ENCODE assay signal across 12 cellular contexts in the genomic region with DNA sequence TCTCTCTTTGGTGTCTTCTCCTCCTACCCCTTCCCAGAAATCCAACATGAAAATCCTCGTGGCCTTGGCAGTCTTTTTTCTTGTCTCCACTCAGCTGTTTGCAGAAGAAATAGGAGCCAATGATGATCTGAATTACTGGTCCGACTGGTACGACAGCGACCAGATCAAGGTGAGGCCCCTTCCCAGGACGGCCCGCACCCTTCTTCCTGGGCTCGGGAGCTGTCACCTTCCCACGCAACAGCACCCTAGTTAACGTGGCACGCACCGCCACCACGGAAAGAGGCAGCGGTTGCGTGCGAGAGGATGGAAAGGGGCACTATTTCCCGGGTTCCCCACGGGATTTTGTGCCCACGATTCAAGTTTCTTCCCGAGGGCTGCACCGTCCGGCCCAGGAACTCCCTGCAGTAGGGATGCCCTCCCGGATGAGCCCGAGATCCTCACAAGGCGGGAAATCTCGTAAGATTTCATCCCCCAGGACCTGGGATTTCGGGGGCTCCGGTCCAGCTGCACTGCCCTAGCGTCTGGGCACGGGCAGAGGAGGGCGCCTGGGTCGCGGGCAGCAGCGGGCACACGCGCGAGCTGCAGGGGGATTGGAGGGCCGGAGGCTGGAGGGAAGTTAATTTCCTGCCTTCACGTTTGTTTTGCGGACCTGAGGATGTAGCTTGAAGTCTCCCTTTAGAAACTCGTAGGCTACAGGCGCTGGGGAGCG. TPM values are rescaled to one million over a fixed set of nuclear protein-coding genes. Genes with fewer than 3 reads are reported as not detected.
DNase-seq lines count a peak whose midpoint lies in the region; ATAC-seq and TF ChIP-seq lines count a peak whose summit lies in the region.
"Had no signal": no experiment of that assay in that cellular context is flagged by ENCODE, and none has a peak within 500 bp of the region (broad histone marks: within the 10 kb centered on the region; RNA-seq: fewer than 3 reads in every experiment).

No MANE protein-coding gene starts in this region.

- H3K36me3 Mint-ChIP-seq in activated CD8-positive, alpha-beta T cell treated with anti-CD3 and anti-CD28 coated beads for 36 hours (ENCODE audit: low read depth) = peaks cover 4% of the 10 kb centered on the region
- H3K36me3 Mint-ChIP-seq in activated CD8-positive, alpha-beta T cell treated with anti-CD3 and anti-CD28 coated beads, Interleukin-2, amount 10 ng/mL, durations not matched to agents 7 days and 5 days (ENCODE audit: low read depth) = peaks cover 7% of the 10 kb centered on the region
- no peaks in the 10 kb centered on the region for H3K36me3 Mint-ChIP-seq in stimulated activated effector memory CD8-positive, alpha-beta T cell treated with anti-CD3 and anti-CD28 coated beads, Interleukin-12 subunit alpha, Interleukin-12 subunit beta, amount 100 ng/mL, for 72 hours

- CTCF ChIA-PET in activated CD8-positive, alpha-beta T cell treated with anti-CD3 and anti-CD28 coated beads for 36 hours (lab: Charles Lee) = no interaction called here
- CTCF ChIA-PET in activated CD8-positive, alpha-beta T cell treated with anti-CD3 and anti-CD28 coated beads, Interleukin-2, amount 10 ng/mL, durations not matched to agents 7 days and 5 days (lab: Charles Lee) = no interaction called here

- peak overlapping the region; percentile 39 for H3K4me3 ChIP-seq in smooth muscle cell

- no peaks in the 10 kb centered on the region for H3K9me3 ChIP-seq in smooth muscle cell (replicated peaks; ENCODE audit: low read depth)
- H3K9me3 ChIP-seq: heart right ventricle had no signal

- H3K36me3 ChIP-seq in smooth muscle cell (ENCODE audit: low read depth) = no peaks in the 10 kb centered on the region
- H3K36me3 ChIP-seq: heart right ventricle had no signal

- H3K27me3 Mint-ChIP-seq in activated CD8-positive, alpha-beta T cell treated with anti-CD3 and anti-CD28 coated beads for 36 hours = peaks cover 55% of the 10 kb centered on the region
- H3K27me3 Mint-ChIP-seq in activated CD8-positive, alpha-beta T cell treated with anti-CD3 and anti-CD28 coated beads, Interleukin-2, amount 10 ng/mL, durations not matched to agents 7 days and 5 days (ENCODE audit: low read depth) = peaks cover 55% of the 10 kb centered on the region

- peaks cover 7% of the 10 kb centered on the region for H3K9me3 Mint-ChIP-seq in activated CD8-positive, alpha-beta T cell treated with anti-CD3 and anti-CD28 coated beads for 36 hours
- peaks cover 3% of the 10 kb centered on the region for H3K9me3 Mint-ChIP-seq in activated CD8-positive, alpha-beta T cell treated with anti-CD3 and anti-CD28 coated beads, Interleukin-2, amount 10 ng/mL, durations not matched to agents 7 days and 5 days (ENCODE audit: insufficient read depth)
- no peaks in the 10 kb centered on the region for H3K9me3 Mint-ChIP-seq in stimulated activated effector memory CD8-positive, alpha-beta T cell treated with anti-CD3 and anti-CD28 coated beads, Interleukin-12 subunit alpha, Interleukin-12 subunit beta, amount 100 ng/mL, for 72 hours
- H3K9me3 Mint-ChIP-seq: T-helper 1 cell treated with Interleukin-12 subunit alpha and Interleukin-12 subunit beta and Interleukin-4 antibody, amounts not matched to agents 30 μg/mL and 1 μg/mL, for 36 hours had no signal

- peak; percentile 0 for DNase-seq in activated CD8-positive, alpha-beta T cell treated with anti-CD3 and anti-CD28 coated beads for 36 hours
- no peak for DNase-seq in activated CD8-positive, alpha-beta T cell treated with anti-CD3 and anti-CD28 coated beads, Interleukin-2, amount 10 ng/mL, durations not matched to agents 7 days and 5 days
- DNase-seq in astrocyte of the hippocampus (ENCODE audit: low read depth, low spot score) (peak; percentile 1), left colon (peak in 1 of 2 donors; percentile 6), smooth muscle cell (lab: John Stamatoyannopoulos, UW; ENCODE audit: unreplicated experiment) (no peak), inferior parietal cortex (ENCODE audit: extremely low spot score) (no peak)
- DNase-seq in stimulated activated effector memory CD8-positive, alpha-beta T cell treated with anti-CD3 and anti-CD28 coated beads, Interleukin-12 subunit alpha, Interleukin-12 subunit beta, amount 100 ng/mL, for 72 hours (ENCODE audit: low spot score in 2 of 2) = no peak
- DNase-seq: 8988T, heart right ventricle had no signal

- 3% methylated on average over 42 of the region's 42 CpGs for WGBS in smooth muscle cell (ENCODE audit: low lambda C conversion rate)

- H3F3A ChIP-seq in smooth muscle cell (ENCODE audit: low read depth) = no peaks in the 10 kb centered on the region

- H3K27ac ChIP-seq in smooth muscle cell (ENCODE audit: low read depth) = no peak overlapping the region
- H3K27ac ChIP-seq: heart right ventricle had no signal

- no peak for ATAC-seq in activated CD8-positive, alpha-beta T cell treated with anti-CD3 and anti-CD28 coated beads for 36 hours
- ATAC-seq in activated CD8-positive, alpha-beta T cell treated with anti-CD3 and anti-CD28 coated beads, Interleukin-2, amount 10 ng/mL, durations not matched to agents 7 days and 5 days = no peak
- peak; percentile 44 for ATAC-seq in left colon
- no peak for ATAC-seq in stimulated activated effector memory CD8-positive, alpha-beta T cell treated with anti-CD3 and anti-CD28 coated beads, Interleukin-12 subunit alpha, Interleukin-12 subunit beta, amount 100 ng/mL, for 72 hours
- no peak for ATAC-seq in activated CD4-positive, CD25-positive, alpha-beta regulatory T cell treated with anti-CD3 and anti-CD28 coated beads, Interleukin-2, amount 50 U/mL, for 24 hours
- ATAC-seq: heart right ventricle had no signal

- no peak for TF ChIP-seq CTCF in activated CD8-positive, alpha-beta T cell treated with anti-CD3 and anti-CD28 coated beads for 36 hours (IDR thresholded peaks at IDR 0.05)
- no peak for TF ChIP-seq CTCF in smooth muscle cell (IDR thresholded peaks at IDR 0.05; ENCODE audit: borderline replicate concordance, insufficient read depth, poor library complexity, severe bottlenecking)

- peaks cover 15% of the 10 kb centered on the region for H3K4me1 Mint-ChIP-seq in activated CD8-positive, alpha-beta T cell treated with anti-CD3 and anti-CD28 coated beads for 36 hours (ENCODE audit: low read depth)
- H3K4me1 Mint-ChIP-seq in activated CD8-positive, alpha-beta T cell treated with anti-CD3 and anti-CD28 coated beads, Interleukin-2, amount 10 ng/mL, durations not matched to agents 7 days and 5 days (ENCODE audit: low read depth) = peaks cover 14% of the 10 kb centered on the region
- H3K4me1 Mint-ChIP-seq in stimulated activated effector memory CD8-positive, alpha-beta T cell treated with anti-CD3 and anti-CD28 coated beads, Interleukin-12 subunit alpha, Interleukin-12 subunit beta, amount 100 ng/mL, for 72 hours = no peaks in the 10 kb centered on the region

- peaks cover 21% of the 10 kb centered on the region for H3K4me1 ChIP-seq in smooth muscle cell (ENCODE audit: low read depth)

- H2AFZ ChIP-seq in smooth muscle cell (ENCODE audit: low read depth) = peak overlapping the region; percentile 68

- H3K4me2 ChIP-seq in smooth muscle cell = peak overlapping the region; percentile 79

- no peaks in the 10 kb centered on the region for H4K20me1 ChIP-seq in smooth muscle cell (ENCODE audit: low read depth)

- H3K9ac ChIP-seq in smooth muscle cell (ENCODE audit: low read depth) = no peak overlapping the region

- no peaks in the 10 kb centered on the region for H3K79me2 ChIP-seq in smooth muscle cell (ENCODE audit: low read depth)

- H3K27me3 ChIP-seq in smooth muscle cell (ENCODE audit: low read depth) = peaks cover 99% of the 10 kb centered on the region

- H3K4me3 Mint-ChIP-seq in activated CD8-positive, alpha-beta T cell treated with anti-CD3 and anti-CD28 coated beads for 36 hours = no peak overlapping the region
- H3K4me3 Mint-ChIP-seq in activated CD8-positive, alpha-beta T cell treated with anti-CD3 and anti-CD28 coated beads, Interleukin-2, amount 10 ng/mL, durations not matched to agents 7 days and 5 days = no peak overlapping the region
- H3K4me3 Mint-ChIP-seq in stimulated activated effector memory CD8-positive, alpha-beta T cell treated with anti-CD3 and anti-CD28 coated beads, Interleukin-12 subunit alpha, Interleukin-12 subunit beta, amount 100 ng/mL, for 72 hours = no peak overlapping the region
- H3K4me3 Mint-ChIP-seq: T-helper 1 cell treated with Interleukin-12 subunit alpha and Interleukin-12 subunit beta and Interleukin-4 antibody, amounts not matched to agents 30 μg/mL and 1 μg/mL, for 36 hours had no signal

- H3K27ac Mint-ChIP-seq in activated CD8-positive, alpha-beta T cell treated with anti-CD3 and anti-CD28 coated beads for 36 hours = no peak overlapping the region
- H3K27ac Mint-ChIP-seq in activated CD8-positive, alpha-beta T cell treated with anti-CD3 and anti-CD28 coated beads, Interleukin-2, amount 10 ng/mL, durations not matched to agents 7 days and 5 days = no peak overlapping the region
- H3K27ac Mint-ChIP-seq in stimulated activated effector memory CD8-positive, alpha-beta T cell treated with anti-CD3 and anti-CD28 coated beads, Interleukin-12 subunit alpha, Interleukin-12 subunit beta, amount 100 ng/mL, for 72 hours = no peak overlapping the region
- H3K27ac Mint-ChIP-seq: T-helper 1 cell treated with Interleukin-12 subunit alpha and Interleukin-12 subunit beta and Interleukin-4 antibody, amounts not matched to agents 30 μg/mL and 1 μg/mL, for 36 hours had no signal

- POLR2A ChIA-PET in activated CD8-positive, alpha-beta T cell treated with anti-CD3 and anti-CD28 coated beads for 36 hours (lab: Charles Lee) = no interaction called here
- POLR2A ChIA-PET in activated CD8-positive, alpha-beta T cell treated with anti-CD3 and anti-CD28 coated beads, Interleukin-2, amount 10 ng/mL, durations not matched to agents 7 days and 5 days (lab: Charles Lee) = no interaction called here

- intact Hi-C loops in activated CD8-positive, alpha-beta T cell treated with anti-CD3 and anti-CD28 coated beads for 36 hours (cut with micrococcal nuclease) = no loop called here
- intact Hi-C loops in left colon (cut with DNase I, micrococcal nuclease) = no loop called here

RNA-seq across cellular contexts. Expression of a gene that starts 0.8 kb away (rescaled TPM):
- not detected for total RNA-seq in activated CD8-positive, alpha-beta T cell treated with anti-CD3 and anti-CD28 coated beads for 36 hours
- not detected for total RNA-seq in activated CD8-positive, alpha-beta T cell treated with anti-CD3 and anti-CD28 coated beads, Interleukin-2, amount 10 ng/mL, durations not matched to agents 7 days and 5 days
- 1 to 10 TPM in 1 of 2 donors, under 1 TPM in 1; 0.24 to 1.7 TPM for total RNA-seq in left colon
- 0.36 TPM in 1 of 2 replicates, not detected in the other for total RNA-seq in smooth muscle cell
- 0.31 and 0.83 TPM in 2 replicates for polyA plus RNA-seq in smooth muscle cell
- total RNA-seq: G401, heart right ventricle had no signal

Comparison
In these comparisons a context has a peak if more than half of its experiments do, and no peak if none do; other contexts are left out.
1. DNase-seq: peak in activated CD8-positive, alpha-beta T cell treated with anti-CD3 and anti-CD28 coated beads for 36 hours (single experiment) and astrocyte of the hippocampus (single experiment); none in activated CD8-positive, alpha-beta T cell treated with anti-CD3 and anti-CD28 coated beads, Interleukin-2, amount 10 ng/mL, durations not matched to agents 7 days and 5 days (single experiment), smooth muscle cell (single experiment), stimulated activated effector memory CD8-positive, alpha-beta T cell treated with anti-CD3 and anti-CD28 coated beads, Interleukin-12 subunit alpha, Interleukin-12 subunit beta, amount 100 ng/mL, for 72 hours (0 of 2) and inferior parietal cortex (single experiment).